ENCODE assay signal across 23 cellular contexts in genomic region chr6:79438015-79438414, GRCh38.
DNase-seq lines count a peak whose midpoint lies in the region; ATAC-seq, FAIRE-seq and TF ChIP-seq lines count a peak whose summit lies in the region.
"Had no signal": no experiment of that assay in that cellular context is flagged by ENCODE, and none has a peak within 500 bp of the region (broad histone marks: within the 10 kb centered on the region; RNA-seq: fewer than 3 reads in every experiment).

No MANE protein-coding gene starts in this region.

- no peaks in the 10 kb centered on the region for H3K79me2 ChIP-seq in endothelial cell of umbilical vein (ENCODE audit: control insufficient read depth, insufficient read depth, low read length)

- dilution Hi-C loops in endothelial cell of umbilical vein (cut with MboI; ENCODE audit: extremely low pct_ligation_motif_present, low sequenced_read_pairs) = no loop called here

- no peak overlapping the region for H2AFZ ChIP-seq in endothelial cell of umbilical vein (ENCODE audit: low read depth, low read length)

- H3K27ac ChIP-seq in endothelial cell of umbilical vein (ENCODE audit: insufficient read depth, low read depth, low read length) (no peak overlapping the region), thyroid gland (no peak overlapping the region)
- H3K27ac ChIP-seq: C4-2B, coronary artery, RWPE1 had no signal

- DNase-seq in left cardiac atrium (peak; percentile 23), cardiac septum (ENCODE audit: low spot score) (no peak), endothelial cell of umbilical vein (ENCODE audit: low read depth, low spot score) (peak; percentile 43), left kidney (ENCODE audit: low read depth, low spot score) (peak; percentile 32), thyroid gland (peak; percentile 10 to 51), NCI-H510A (lab: John Stamatoyannopoulos, UW) (no peak)
- DNase-seq: activated CD4-positive, CD25-positive, alpha-beta regulatory T cell treated with anti-CD3 and anti-CD28 coated beads, Interleukin-2, amount 50 U/mL, for 72 hours; activated CD8-positive, alpha-beta memory T cell treated with anti-CD3 and anti-CD28 coated beads for 24 hours; activated naive CD4-positive, alpha-beta T cell treated with anti-CD3 and anti-CD28 coated beads, Interleukin-2, amount 50 U/mL, for 16 hours; activated T-cell treated with anti-CD3 and anti-CD28 coated beads, Interleukin-2, amount 50 U/mL, for 72 hours; Karpas-422; NCI-H1105; NCI-H524 treated with DMSO at 0.1 percent for 48 hours; stimulated activated CD4-positive, alpha-beta T cell treated with anti-CD3 and anti-CD28 coated beads, Interleukin-12 subunit alpha, Interleukin-12 subunit beta, amount 100 ng/mL, for 4 hours; substantia nigra had no signal

- H3K36me3 ChIP-seq in endothelial cell of umbilical vein (ENCODE audit: control insufficient read depth in 2 of 2, extremely low read depth in 1 of 2, insufficient read depth in 2 of 2, low read length in 2 of 2) = no peaks in the 10 kb centered on the region
- H3K36me3 ChIP-seq in thyroid gland = no peaks in the 10 kb centered on the region

- no peak overlapping the region for H3K4me2 ChIP-seq in endothelial cell of umbilical vein (ENCODE audit: insufficient read depth, low read length)

- ATAC-seq in left cardiac atrium = peak in 1 of 2 donors; percentile 88
- no peak for ATAC-seq in HG03442 (IDR thresholded peaks at IDR 0.05; ENCODE audit: unreplicated experiment)
- ATAC-seq in GM21723 (IDR thresholded peaks at IDR 0.05; ENCODE audit: unreplicated experiment) = no peak
- ATAC-seq: activated T-cell treated with anti-CD3 and anti-CD28 coated beads, Interleukin-2, amount 50 U/mL, for 72 hours had no signal

- H3K27me3 ChIP-seq in endothelial cell of umbilical vein (ENCODE audit: control insufficient read depth in 2 of 2, insufficient read depth in 2 of 2, low read length in 2 of 2) (no peaks in the 10 kb centered on the region), thyroid gland (no peaks in the 10 kb centered on the region)

- WGBS in thyroid gland, 2 donors = 38 to 41% methylated on average over 2 of the region's 2 CpGs

- POLR2A ChIA-PET in endothelial cell of umbilical vein (lab: Charles Lee) = no interaction called here

- TF ChIP-seq POLR2A in endothelial cell of umbilical vein (IDR thresholded peaks at IDR 0.05; ENCODE audit: low read depth, low read length) = no peak
- TF ChIP-seq POLR2A in thyroid gland (IDR thresholded peaks at IDR 0.05) = no peak

- no peaks in the 10 kb centered on the region for H4K20me1 ChIP-seq in endothelial cell of umbilical vein (replicated peaks; ENCODE audit: control insufficient read depth, extremely low read depth, insufficient read depth, low read length)

- intact Hi-C loops in left cardiac atrium (cut with DNase I) = no loop called here
- intact Hi-C loops in cardiac septum (cut with DNase I) = no loop called here
- intact Hi-C loops in endothelial cell of umbilical vein (cut with micrococcal nuclease) = no loop called here
- intact Hi-C loops in thyroid gland (cut with DNase I) = no loop called here

- H3K9me3 ChIP-seq in endothelial cell of umbilical vein (replicated peaks; ENCODE audit: control insufficient read depth, insufficient read depth, low read length) (no peaks in the 10 kb centered on the region), thyroid gland (no peaks in the 10 kb centered on the region)

- H3K9ac ChIP-seq in endothelial cell of umbilical vein (replicated peaks; ENCODE audit: extremely low read depth, insufficient read depth, low read length) = no peak overlapping the region

- H3K4me3 ChIP-seq in endothelial cell of umbilical vein (replicated peaks in 1 of 3; ENCODE audit: insufficient read depth in 1 of 3, low read depth in 1 of 3, low read length in 3 of 3) (no peak overlapping the region), thyroid gland (replicated peaks in 1 of 3) (no peak overlapping the region)
- H3K4me3 ChIP-seq: coronary artery had no signal

- H3K9me1 ChIP-seq in endothelial cell of umbilical vein (replicated peaks; ENCODE audit: control insufficient read depth, extremely low read depth, insufficient read depth, low read length) = no peaks in the 10 kb centered on the region

- H3K4me1 ChIP-seq in endothelial cell of umbilical vein (ENCODE audit: control insufficient read depth, extremely low read depth, insufficient read depth, low read length) (no peaks in the 10 kb centered on the region), thyroid gland (peaks cover 0 to 5% of the 10 kb centered on the region in 2 donors)

- no TSS peak for BruUV-seq in endothelial cell of umbilical vein (replicated peaks; lab: Mats Ljungman, UMichigan)

- CTCF ChIA-PET in endothelial cell of umbilical vein (lab: Charles Lee) = no interaction called here

- TF ChIP-seq CTCF in endothelial cell of umbilical vein (IDR thresholded peaks at IDR 0.05; ENCODE audit: extremely low read depth in 1 of 2, insufficient read depth in 1 of 2, low read depth in 1 of 2, low read length in 2 of 2) (no peak), thyroid gland (IDR thresholded peaks at IDR 0.05) (no peak)

- FAIRE-seq in endothelial cell of umbilical vein (lab: Jason Lieb, UNC) = no peak
- FAIRE-seq: A204.1, astrocyte, GM18507 had no signal

TF ChIP-seq in endothelial cell of umbilical vein, 7 proteins besides CTCF, POLR2A, EP300 and RAD21:
- TF ChIP-seq JUN (IDR thresholded peaks at IDR 0.05; ENCODE audit: borderline replicate concordance, insufficient read depth, insufficient read length, low read depth) = no peak
- TF ChIP-seq FOS (IDR thresholded peaks at IDR 0.05; ENCODE audit: borderline replicate concordance, insufficient read depth, low read length) = no peak
- no peak for TF ChIP-seq GATA2 (IDR thresholded peaks at IDR 0.05; ENCODE audit: insufficient read depth, insufficient read length, low read depth, low read length)
- TF ChIP-seq EZH2 (IDR thresholded peaks at IDR 0.05; ENCODE audit: borderline replicate concordance, low read depth, low read length, severe bottlenecking) = no peak
- no peak for TF ChIP-seq POLR2AphosphoS5 (IDR thresholded peaks at IDR 0.05; ENCODE audit: insufficient read depth, low read depth, low read length)
- no peak for TF ChIP-seq MYC (IDR thresholded peaks at IDR 0.05; ENCODE audit: low read depth, low read length)
- no peak for TF ChIP-seq MAX (IDR thresholded peaks at IDR 0.05; ENCODE audit: insufficient read depth, insufficient read length)
TF ChIP-seq in endothelial cell of umbilical vein: peak in this region for 0.

Comparison
In these comparisons a context has a peak if more than half of its experiments do, and no peak if none do; other contexts are left out.
1. DNase-seq: peak in left cardiac atrium (single experiment), endothelial cell of umbilical vein (single experiment), left kidney (single experiment) and thyroid gland (2 of 2); none in cardiac septum (single experiment) and NCI-H510A (single experiment).